In genomic region chr20:53829706-53830521, GRCh38 we compare ENCODE assay signal across 8 cellular contexts.
DNase-seq lines count a peak whose midpoint lies in the region; ATAC-seq and TF ChIP-seq lines count a peak whose summit lies in the region.

No MANE protein-coding gene starts in this region.

- CTCF ChIA-PET in WTC11 (lab: Charles Lee), result interaction anchor here (1.2 kb wide), 1 partner anchor 20 kb away, joined by 6 read pairs; no protein-coding TSS in a partner anchor

- TF ChIP-seq CTCF in CD14-positive monocyte (IDR thresholded peaks at IDR 0.05) (no peak), natural killer cell (IDR thresholded peaks at IDR 0.05) (no peak), WTC11 (IDR thresholded peaks at IDR 0.05) (no peak)

- peak; percentile 40 for ATAC-seq in GM19463 (IDR thresholded peaks at IDR 0.05; ENCODE audit: unreplicated experiment)
- peak; percentile 37 to 52 (median 45) for ATAC-seq in natural killer cell
- ATAC-seq in GM18498 (IDR thresholded peaks at IDR 0.05; ENCODE audit: unreplicated experiment), result no peak
- ATAC-seq in GM18505 (IDR thresholded peaks at IDR 0.05; ENCODE audit: unreplicated experiment), result no peak
- ATAC-seq in WTC11, result no peak

- H3K27ac Mint-ChIP-seq in CD14-positive monocyte (peak overlapping the region; percentile 42 to 94 (median 86)), natural killer cell (peak overlapping the region; percentile 84 to 93), WTC11 (no peak overlapping the region)

- intact Hi-C loops in CD14-positive monocyte (cut with micrococcal nuclease) (loop anchor here (5.0 to 10.0 kb wide), 4 partner anchors 37 to 255 kb away; no protein-coding TSS in a partner anchor), natural killer cell (cut with micrococcal nuclease) (loop anchor here (10.0 kb wide), 1 partner anchor 45 kb away; no protein-coding TSS in a partner anchor)

- H3K27me3 Mint-ChIP-seq in CD14-positive monocyte (ENCODE audit: low read depth in 3 of 3) (peaks cover 0 to 4% (median 1%) of the 10 kb centered on the region in 3 donors), natural killer cell (ENCODE audit: low read depth in 2 of 2) (no peaks in the 10 kb centered on the region), WTC11 (ENCODE audit: low read depth) (no peaks in the 10 kb centered on the region)

- H3K9me3 Mint-ChIP-seq in CD14-positive monocyte (no peaks in the 10 kb centered on the region), natural killer cell (no peaks in the 10 kb centered on the region), WTC11 (no peaks in the 10 kb centered on the region)

- H3K4me3 Mint-ChIP-seq in CD14-positive monocyte, result peak overlapping the region; percentile 56 to 88
- peak overlapping the region; percentile 88 for H3K4me3 Mint-ChIP-seq in natural killer cell
- H3K4me3 Mint-ChIP-seq in WTC11, result no peak overlapping the region

- H3K4me1 Mint-ChIP-seq in CD14-positive monocyte (peaks cover 63% of the 10 kb centered on the region), natural killer cell (peaks cover 51 to 54% of the 10 kb centered on the region in 2 donors), WTC11 (peaks cover 35% of the 10 kb centered on the region)

- TF ChIP-seq POLR2A in GM18505 (IDR thresholded peaks at IDR 0.05; ENCODE audit: borderline replicate concordance, extremely low read depth, insufficient read depth, insufficient read length), result no peak

- POLR2A ChIA-PET in WTC11 (lab: Charles Lee), result no interaction called here

- DNase-seq in CD14-positive monocyte (ENCODE audit: low spot score) (no peak), NOMO-1 treated with dmso at 0.1 percent for 144 hours (lab: John Stamatoyannopoulos, UW; ENCODE audit: unreplicated experiment) (peak; percentile 28), dedifferentiated amniotic fluid mesenchymal stem cell (ENCODE audit: extremely low spot score) (peak; percentile 42), natural killer cell (no peak), WTC11 (ENCODE audit: low spot score) (no peak)

- H3K36me3 Mint-ChIP-seq in CD14-positive monocyte (no peaks in the 10 kb centered on the region), natural killer cell (no peaks in the 10 kb centered on the region), WTC11 (no peaks in the 10 kb centered on the region)

TF ChIP-seq in WTC11, 78 proteins besides CTCF, POLR2A, EP300 and RAD21:
- TF ChIP-seq IRF2 (CRISPR knock-in tag; IDR thresholded peaks at IDR 0.05; ENCODE audit: borderline replicate concordance, low read depth), result no peak
- TF ChIP-seq HMGA2 (CRISPR knock-in tag; IDR thresholded peaks at IDR 0.05), result no peak
- no peak for TF ChIP-seq E2F4 (CRISPR knock-in tag; IDR thresholded peaks at IDR 0.05; ENCODE audit: borderline replicate concordance, low read depth)
- TF ChIP-seq NFYB (CRISPR knock-in tag; conservative IDR thresholded peaks at IDR 0.05; ENCODE audit: low read depth), result no peak
- TF ChIP-seq FOXP1 (CRISPR knock-in tag; IDR thresholded peaks at IDR 0.05; ENCODE audit: borderline replicate concordance), result no peak
- no peak for TF ChIP-seq CREB1 (CRISPR knock-in tag; IDR thresholded peaks at IDR 0.05)
- no peak for TF ChIP-seq GRHL2 (CRISPR knock-in tag; IDR thresholded peaks at IDR 0.05; ENCODE audit: insufficient replicate concordance, severe bottlenecking)
- TF ChIP-seq MYBL2 (CRISPR knock-in tag; IDR thresholded peaks at IDR 0.05), result no peak
- TF ChIP-seq MLX (CRISPR knock-in tag; IDR thresholded peaks at IDR 0.05), result no peak
- TF ChIP-seq ZNF263 (CRISPR knock-in tag; IDR thresholded peaks at IDR 0.05; ENCODE audit: low read depth), result no peak
- TF ChIP-seq E2F5 (CRISPR knock-in tag; IDR thresholded peaks at IDR 0.05), result no peak
- TF ChIP-seq MAX (CRISPR knock-in tag; IDR thresholded peaks at IDR 0.05), result no peak
- TF ChIP-seq ZMAT4 (CRISPR knock-in tag; IDR thresholded peaks at IDR 0.05), result no peak
- no peak for TF ChIP-seq ESRRA (CRISPR knock-in tag; IDR thresholded peaks at IDR 0.05; ENCODE audit: borderline replicate concordance)
- no peak for TF ChIP-seq ATF1 (CRISPR knock-in tag; IDR thresholded peaks at IDR 0.05)
- no peak for TF ChIP-seq ZNF232 (CRISPR knock-in tag; IDR thresholded peaks at IDR 0.05)
- no peak for TF ChIP-seq NR2C2 (CRISPR knock-in tag; IDR thresholded peaks at IDR 0.05)

Comparison
In these comparisons a context has a peak if more than half of its experiments do, and no peak if none do; other contexts are left out.
1. DNase-seq: peak in NOMO-1 treated with dmso at 0.1 percent for 144 hours (single experiment) and dedifferentiated amniotic fluid mesenchymal stem cell (single experiment); none in CD14-positive monocyte (single experiment), natural killer cell (single experiment) and WTC11 (single experiment).
2. ATAC-seq: peak in GM19463 (single experiment) and natural killer cell (3 of 3); none in GM18498 (single experiment), GM18505 (single experiment) and WTC11 (single experiment).